ENCODE assay signal across 22 cellular contexts in genomic region chr16:76749780-76750375, GRCh38.
DNase-seq lines count a peak whose midpoint lies in the region; ATAC-seq, FAIRE-seq and TF ChIP-seq lines count a peak whose summit lies in the region.
"Had no signal": no experiment of that assay in that cellular context is flagged by ENCODE, and none has a peak within 500 bp of the region (broad histone marks: within the 10 kb centered on the region; RNA-seq: fewer than 3 reads in every experiment).

No MANE protein-coding gene starts in this region.

- SMC1A ChIA-PET in GM12878 (lab: Charles Lee; ENCODE audit: uncharacterized antibody, unreplicated experiment), result interaction anchor here (0.5 to 1.2 kb wide), 9 partner anchors 9 to 422 kb away, joined by 3 to 5 read pairs (median 3); no protein-coding TSS in a partner anchor

- no peaks in the 10 kb centered on the region for H4K20me1 ChIP-seq in GM12878 (ENCODE audit: control insufficient read depth, insufficient read depth)

- ATAC-seq in GM12878, result peak; percentile 75
- ATAC-seq in mucosa of descending colon, result no peak
- ATAC-seq: SK-N-SH treated with all-trans-retinoic acid at 6 μM for 48 hours, T-cell had no signal

- POLR2A ChIA-PET in GM12878 (lab: Charles Lee), result no interaction called here

- H3K4me2 ChIP-seq in GM12878 (ENCODE audit: control insufficient read depth, insufficient read depth), result no peak overlapping the region
- H3K4me2 ChIP-seq: KMS-11 had no signal

- CTCF ChIA-PET in GM12878 (lab: Yijun Ruan, JAX), result interaction anchor here (0.9 kb wide), 1 partner anchor 43 kb away, joined by 3 read pairs; no protein-coding TSS in a partner anchor

- in situ Hi-C loops in GM12878 (cut with MboI), result no loop called here

- no peak for TF ChIP-seq CTCF in 22Rv1 (IDR thresholded peaks at IDR 0.05)
- TF ChIP-seq CTCF in C4-2B (conservative IDR thresholded peaks at IDR 0.05), result peak; percentile 14; the same call in 1 of the 2 replicates
- no peak for TF ChIP-seq CTCF in GM12878 (IDR thresholded peaks at IDR 0.05 in 2 of 3, conservative IDR thresholded peaks at IDR 0.05 in 1 of 3; ENCODE audit: control insufficient read depth in 2 of 3, extremely low read depth in 1 of 3, insufficient read depth in 1 of 3, low read depth in 3 of 3, low read length in 3 of 3)
- no peak for TF ChIP-seq CTCF in mucosa of descending colon (IDR thresholded peaks at IDR 0.05)

- H3K9ac ChIP-seq in GM12878 (ENCODE audit: control insufficient read depth, insufficient read depth, low read length), result no peak overlapping the region
- H3K9ac ChIP-seq: KMS-11 had no signal

- BruUV-seq in GM12878 (replicated peaks; lab: Mats Ljungman, UMichigan), result no TSS peak

- no peak for FAIRE-seq in GM12878 (lab: Jason Lieb, UNC)
- FAIRE-seq: GM12892, GM18507, H54 had no signal

- TF ChIP-seq RAD21 in GM12878 (IDR thresholded peaks at IDR 0.05; ENCODE audit: insufficient read depth, low read depth, low read length), result no peak

- 66% methylated on average over 3 of the region's 3 CpGs for WGBS in GM12878 (ENCODE audit: insufficient coverage, insufficient replicate concordance, low lambda C conversion rate, missing lambda C conversion rate)

- DNase-seq in NCI-H146 (lab: John Stamatoyannopoulos, UW) (peak; percentile 41), GM12878 (ENCODE audit: low read depth, low spot score) (no peak), mucosa of descending colon (no peak)
- DNase-seq in central memory CD4-positive, alpha-beta T cell, result no peak
- no peak for DNase-seq in stimulated activated CD4-positive, alpha-beta T cell treated with anti-CD3 and anti-CD28 coated beads, Interleukin-12 subunit alpha, Interleukin-12 subunit beta, amount 100 ng/mL, for 4 hours
- DNase-seq: CD4-positive, CD25-positive, alpha-beta regulatory T cell; COR-L47; DMS 273 treated with DMSO at 0.1 percent for 48 hours; EL; NCI-H2081 treated with DMSO at 0.1 percent for 48 hours; NCI-H226; NCI-H526; RPMI8226; SHP77 treated with DMSO at 0.1 percent for 48 hours; T-cell had no signal

- no peak overlapping the region for H3K4me3 ChIP-seq in GM12878
- H3K4me3 ChIP-seq in mucosa of descending colon, result no peak overlapping the region

- no peaks in the 10 kb centered on the region for H3K79me2 ChIP-seq in GM12878 (ENCODE audit: control insufficient read depth, insufficient read depth, low read length)

- H3K4me1 ChIP-seq in GM12878 (ENCODE audit: control insufficient read depth, insufficient read depth, low read length), result no peaks in the 10 kb centered on the region
- no peaks in the 10 kb centered on the region for H3K4me1 ChIP-seq in mucosa of descending colon (ENCODE audit: low read depth)

- RAD21 ChIA-PET in GM12878 (lab: Charles Lee; ENCODE audit: unreplicated experiment), result no interaction called here

- no peak for TF ChIP-seq EP300 in GM12878 (IDR thresholded peaks at IDR 0.05; ENCODE audit: borderline replicate concordance in 1 of 2, control insufficient read depth in 1 of 2, low read depth in 2 of 2, low read length in 2 of 2)

- intact Hi-C loops in GM12878 (cut with micrococcal nuclease; ENCODE audit: unreplicated experiment) (no loop called here), mucosa of descending colon (cut with DNase I, micrococcal nuclease) (no loop called here)

- no peak overlapping the region for H2AFZ ChIP-seq in GM12878 (ENCODE audit: control insufficient read depth, low read depth, low read length)

- 0 out of 2 replicates have a peak overlapping the region, but pooled peaks have one; percentile 13 for H3K27ac ChIP-seq in 22Rv1
- H3K27ac ChIP-seq in C4-2B, result no peak overlapping the region
- no peak overlapping the region for H3K27ac ChIP-seq in GM12878 (ENCODE audit: control insufficient read depth, insufficient read depth)
- H3K27ac ChIP-seq: KMS-11 had no signal

- H3K27me3 ChIP-seq in GM12878 (replicated peaks in 1 of 2; ENCODE audit: control insufficient read depth in 2 of 2, insufficient read depth in 2 of 2, low read length in 1 of 2), result no peaks in the 10 kb centered on the region

- H3K36me3 ChIP-seq in GM12878 (ENCODE audit: control insufficient read depth in 2 of 2, insufficient read depth in 2 of 2, low read length in 1 of 2) (no peaks in the 10 kb centered on the region), mucosa of descending colon (ENCODE audit: low read depth) (no peaks in the 10 kb centered on the region)

- no peak for TF ChIP-seq POLR2A in GM12878 (IDR thresholded peaks at IDR 0.05; ENCODE audit: low read depth, low read length)

- H3K9me3 ChIP-seq in GM12878 (replicated peaks; ENCODE audit: control insufficient read depth, insufficient read depth, low read length) (no peaks in the 10 kb centered on the region), mucosa of descending colon (no peaks in the 10 kb centered on the region)

TF ChIP-seq in GM12878, 131 proteins besides CTCF, POLR2A, EP300 and RAD21:
- no peak for TF ChIP-seq ZNF207 (IDR thresholded peaks at IDR 0.05; ENCODE audit: borderline replicate concordance)
- TF ChIP-seq RFX5 (IDR thresholded peaks at IDR 0.05; ENCODE audit: low read depth, low read length), result no peak
- no peak for TF ChIP-seq CREB1 (IDR thresholded peaks at IDR 0.05; ENCODE audit: low read depth)
- TF ChIP-seq CBX5 (IDR thresholded peaks at IDR 0.05; ENCODE audit: low read depth), result no peak
- TF ChIP-seq RAD51 (IDR thresholded peaks at IDR 0.05), result no peak
- no peak for TF ChIP-seq STAT3 (IDR thresholded peaks at IDR 0.05; ENCODE audit: low read depth, low read length)
- TF ChIP-seq USF1 (IDR thresholded peaks at IDR 0.05; ENCODE audit: borderline replicate concordance, extremely low read length, insufficient read depth, low read depth, low read length), result no peak
- TF ChIP-seq NFXL1 (IDR thresholded peaks at IDR 0.05; ENCODE audit: borderline replicate concordance), result no peak
- no peak for TF ChIP-seq NR2C1 (IDR thresholded peaks at IDR 0.05)
- TF ChIP-seq POU2F2 (IDR thresholded peaks at IDR 0.05; ENCODE audit: borderline replicate concordance, low read depth, low read length), result no peak
- no peak for TF ChIP-seq HSF1 (IDR thresholded peaks at IDR 0.05; ENCODE audit: low read depth, low read length)
- no peak for TF ChIP-seq IRF3 (IDR thresholded peaks at IDR 0.05)
- TF ChIP-seq SKIL (IDR thresholded peaks at IDR 0.05; ENCODE audit: low read depth, poor library complexity, severe bottlenecking), result no peak
